Comparison of ENCODE assay signal across 8 cellular contexts in the genomic region with DNA sequence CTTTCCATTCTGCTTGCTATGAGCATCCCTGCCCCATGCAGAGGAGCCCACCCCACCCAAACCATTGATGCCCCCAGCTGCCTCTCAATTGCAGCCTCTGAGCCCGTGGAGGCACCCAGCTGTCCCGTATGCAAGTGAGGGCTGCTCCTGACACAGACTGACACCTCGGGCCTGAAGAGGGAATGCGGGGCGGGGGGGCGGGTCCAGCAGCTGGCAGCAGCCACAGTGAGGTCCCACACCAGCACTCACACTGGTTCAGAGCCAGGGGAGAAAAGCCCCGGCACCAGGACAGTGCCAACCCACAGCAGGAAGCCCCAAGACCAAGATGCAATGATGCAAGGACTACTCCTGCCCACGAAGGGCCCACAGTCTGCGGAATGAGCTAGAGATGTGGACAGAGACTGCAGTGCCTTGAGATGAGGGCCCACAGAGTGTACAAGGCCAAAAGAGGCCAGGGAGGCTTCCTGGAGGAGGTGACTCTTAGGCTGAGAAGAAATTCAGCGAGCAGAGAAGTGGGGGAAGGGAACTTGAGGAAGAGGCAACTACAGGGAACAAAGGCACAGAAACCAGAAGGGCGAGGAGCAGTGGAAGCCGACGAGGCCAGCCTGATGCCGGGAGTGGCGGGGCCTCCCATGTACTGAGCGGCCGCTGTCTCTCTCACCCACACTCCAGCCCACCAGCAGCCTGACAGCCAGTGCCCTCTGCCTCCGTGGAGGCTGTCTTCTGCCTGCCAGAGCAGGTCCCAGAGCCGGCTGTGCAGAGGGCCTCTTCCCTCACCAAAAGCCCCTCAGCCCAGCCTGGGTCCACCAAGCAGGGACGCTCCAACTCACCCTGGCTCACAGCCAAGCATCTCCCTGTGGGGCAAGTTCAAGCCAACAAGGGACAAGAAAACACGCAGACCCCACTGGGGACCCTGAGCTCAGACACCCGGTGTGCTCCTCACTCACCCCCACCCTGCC. TPM values are rescaled to one million over a fixed set of nuclear protein-coding genes. Genes with fewer than 3 reads are reported as not detected.
DNase-seq lines count a peak whose midpoint lies in the region; ATAC-seq and TF ChIP-seq lines count a peak whose summit lies in the region.

No MANE protein-coding gene starts in this region.

- peaks cover 29% of the 10 kb centered on the region for H3K36me3 Mint-ChIP-seq in activated naive CD8-positive, alpha-beta T cell treated with anti-CD3 and anti-CD28 coated beads for 36 hours

- no peak for TF ChIP-seq CTCF in C4-2B (conservative IDR thresholded peaks at IDR 0.05)

- peak; percentile 5 for ATAC-seq in HG03280 (IDR thresholded peaks at IDR 0.05; ENCODE audit: unreplicated experiment)
- ATAC-seq in HG02981 (IDR thresholded peaks at IDR 0.05; ENCODE audit: unreplicated experiment) = no peak

- H3K27ac ChIP-seq in C4-2B (peak overlapping the region; percentile 85), mesodermal cell (ENCODE audit: low read depth, low read length, severe bottlenecking) (peak overlapping the region; percentile 30)

- H3K4me3 Mint-ChIP-seq in activated naive CD8-positive, alpha-beta T cell treated with anti-CD3 and anti-CD28 coated beads for 36 hours = peak overlapping the region; percentile 96

- no peaks in the 10 kb centered on the region for H3K36me3 ChIP-seq in mesodermal cell (ENCODE audit: control insufficient read depth, insufficient read depth, low read length)

- H3K9me3 Mint-ChIP-seq in activated naive CD8-positive, alpha-beta T cell treated with anti-CD3 and anti-CD28 coated beads for 36 hours = no peaks in the 10 kb centered on the region

- H3K9me3 ChIP-seq in mesodermal cell (ENCODE audit: control insufficient read depth, low read length) = no peaks in the 10 kb centered on the region

- DNase-seq in activated naive CD8-positive, alpha-beta T cell treated with anti-CD3 and anti-CD28 coated beads for 36 hours = no peak
- no peak for DNase-seq in retina
- DNase-seq in NCI-H128 (lab: John Stamatoyannopoulos, UW; ENCODE audit: unreplicated experiment) = no peak
- DNase-seq in NCI-H1048 (lab: John Stamatoyannopoulos, UW) = no peak

- 40 to 46% methylated on average over 20 to 21 of the region's 22 CpGs for WGBS in mesodermal cell (ENCODE audit: insufficient coverage in 2 of 2), 2 experiments

- H3K4me3 ChIP-seq in mesodermal cell (ENCODE audit: extremely low read depth, insufficient read depth, low read length, poor library complexity, severe bottlenecking) = no peak overlapping the region

- peaks cover 76% of the 10 kb centered on the region for H3K4me1 ChIP-seq in mesodermal cell (ENCODE audit: control insufficient read depth, insufficient read depth, low read length, poor library complexity, severe bottlenecking)

- H3K4me1 Mint-ChIP-seq in activated naive CD8-positive, alpha-beta T cell treated with anti-CD3 and anti-CD28 coated beads for 36 hours = peaks cover 95% of the 10 kb centered on the region

- H3K27ac Mint-ChIP-seq in activated naive CD8-positive, alpha-beta T cell treated with anti-CD3 and anti-CD28 coated beads for 36 hours = peak overlapping the region; percentile 95

- no peaks in the 10 kb centered on the region for H3K27me3 Mint-ChIP-seq in activated naive CD8-positive, alpha-beta T cell treated with anti-CD3 and anti-CD28 coated beads for 36 hours

RNA-seq across cellular contexts. Expression of gene EEIG1, which starts 9.2 kb away (rescaled TPM):
- total RNA-seq in activated naive CD8-positive, alpha-beta T cell treated with anti-CD3 and anti-CD28 coated beads for 36 hours = 10 to 100 TPM; 77.2 to 83.8 TPM
- polyA plus RNA-seq in mesodermal cell (2013, experiment 1 of 2) = 17.7 TPM
- polyA plus RNA-seq in mesodermal cell (2013, experiment 2 of 2) = 15.3 TPM

RNA-seq across cellular contexts. Expression of gene DPM2, which starts 34.0 kb away (rescaled TPM):
- 10 to 100 TPM; 55.4 to 57.6 TPM for total RNA-seq in activated naive CD8-positive, alpha-beta T cell treated with anti-CD3 and anti-CD28 coated beads for 36 hours
- 36.4 TPM for polyA plus RNA-seq in mesodermal cell (2013, experiment 1 of 2)
- polyA plus RNA-seq in mesodermal cell (2013, experiment 2 of 2) = 27.3 TPM

RNA-seq across cellular contexts. Expression of gene PIP5KL1, which starts 41.1 kb away (rescaled TPM):
- total RNA-seq in activated naive CD8-positive, alpha-beta T cell treated with anti-CD3 and anti-CD28 coated beads for 36 hours = 1 to 10 TPM; 2.3 to 3.2 TPM
- polyA plus RNA-seq in mesodermal cell (2013, experiment 1 of 2) = 1.7 TPM
- polyA plus RNA-seq in mesodermal cell (2013, experiment 2 of 2) = 1.8 TPM

RNA-seq across cellular contexts. Expression of gene ST6GALNAC4, which starts 54.8 kb away (rescaled TPM):
- 10 to 100 TPM; 45.3 to 51.2 TPM for total RNA-seq in activated naive CD8-positive, alpha-beta T cell treated with anti-CD3 and anti-CD28 coated beads for 36 hours
- polyA plus RNA-seq in mesodermal cell (2013, experiment 1 of 2) = 23.1 TPM
- 21.1 TPM for polyA plus RNA-seq in mesodermal cell (2013, experiment 2 of 2)
